In the genomic region with DNA sequence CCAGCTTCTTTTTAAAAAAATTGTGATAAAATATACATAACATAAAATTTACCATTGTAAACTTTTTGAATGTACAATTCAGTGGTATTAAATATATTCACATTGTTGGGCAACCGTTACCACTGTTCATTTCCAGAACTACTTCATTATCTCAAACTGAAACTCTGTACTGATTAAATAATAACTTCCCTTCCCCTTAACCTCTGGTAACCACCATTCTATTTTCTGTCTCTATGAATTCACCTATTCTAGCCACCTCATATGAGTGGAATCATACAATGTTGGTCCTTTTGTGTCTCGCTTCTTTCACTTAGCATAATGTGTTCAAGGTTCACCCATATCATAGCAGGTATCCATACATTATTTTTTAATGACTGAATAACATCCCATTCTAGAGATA, we compare ENCODE assay signal across 23 cellular contexts. TPM values are rescaled to one million over a fixed set of nuclear protein-coding genes. Genes with fewer than 3 reads are reported as not detected.
DNase-seq lines count a peak whose midpoint lies in the region; ATAC-seq, FAIRE-seq and TF ChIP-seq lines count a peak whose summit lies in the region.
"Had no signal": no experiment of that assay in that cellular context is flagged by ENCODE, and none has a peak within 500 bp of the region (broad histone marks: within the 10 kb centered on the region; RNA-seq: fewer than 3 reads in every experiment).

No MANE protein-coding gene starts in this region.

- no peaks in the 10 kb centered on the region for H3K27me3 ChIP-seq in brain microvascular endothelial cell (replicated peaks)
- H3K27me3 ChIP-seq: BE2C had no signal

- no peaks in the 10 kb centered on the region for H3K36me3 ChIP-seq in brain microvascular endothelial cell (replicated peaks)
- H3K36me3 ChIP-seq: BE2C had no signal

- no peak overlapping the region for H3K4me2 ChIP-seq in A549

- ATAC-seq in A549, result no peak
- peak; percentile 65 for ATAC-seq in GM19395 (IDR thresholded peaks at IDR 0.05; ENCODE audit: unreplicated experiment)
- peak; percentile 83 for ATAC-seq in HG02759 (IDR thresholded peaks at IDR 0.05; ENCODE audit: unreplicated experiment)
- ATAC-seq in HG03460 (IDR thresholded peaks at IDR 0.05; ENCODE audit: unreplicated experiment), result peak; percentile 54
- ATAC-seq: Panc1 had no signal

- H3K27ac ChIP-seq in A549 (no peak overlapping the region), brain microvascular endothelial cell (no peak overlapping the region)
- H3K27ac ChIP-seq: 22Rv1 had no signal

- H3K4me3 ChIP-seq in A549 (no peak overlapping the region), brain microvascular endothelial cell (ENCODE audit: low read depth, low read length) (no peak overlapping the region)

- FAIRE-seq in A549 (lab: Jason Lieb, UNC) (peak; percentile 78), D721Med (lab: Jason Lieb, UNC) (no peak)

- no peak for TF ChIP-seq EP300 in A549 (IDR thresholded peaks at IDR 0.05)

- H3K4me1 ChIP-seq in A549, result no peaks in the 10 kb centered on the region
- H3K4me1 ChIP-seq: BE2C had no signal

- in situ Hi-C loops in brain microvascular endothelial cell (cut with HindIII; ENCODE audit: low pct_ligation_motif_present, low sequenced_read_pairs), result no loop called here

- CTCF ChIA-PET in A549 (lab: Yijun Ruan, JAX), result interaction anchor here (1.2 kb wide), 1 partner anchor 102 kb away, joined by 3 read pairs; no protein-coding TSS in a partner anchor

- no peak for TF ChIP-seq POLR2A in A549 (IDR thresholded peaks at IDR 0.05; ENCODE audit: low read length)

- no peak for DNase-seq in A549 (ENCODE audit: low read depth in 1 of 2, low spot score in 1 of 2)
- DNase-seq in brain microvascular endothelial cell, result no peak
- no peak for DNase-seq in D721Med (ENCODE audit: insufficient read length, low spot score)
- no peak for DNase-seq in T-helper 2 cell
- no peak for DNase-seq in MV-4-11 (lab: John Stamatoyannopoulos, UW)
- DNase-seq: BE2C; Calu3; CD4-positive, alpha-beta memory T cell; DMS79; Kasumi-1; MM.1S; NCI-H1105; NCI-H1694 treated with DMSO at 0.1 percent for 48 hours; NCI-H2107; NCI-H226; NCI-H524 treated with DMSO at 0.1 percent for 48 hours; T-helper 9 cell had no signal

- TF ChIP-seq RAD21 in A549 (conservative IDR thresholded peaks at IDR 0.05 in 1 of 2, IDR thresholded peaks at IDR 0.05 in 1 of 2), result no peak

- WGBS in A549 (ENCODE audit: missing lambda C conversion rate), result 4% methylated on average over 2 of the region's 2 CpGs

- POLR2A ChIA-PET in A549 (lab: Yijun Ruan, JAX), result no interaction called here

- TF ChIP-seq CTCF in A549 (IDR thresholded peaks at IDR 0.05) (no peak), brain microvascular endothelial cell (IDR thresholded peaks at IDR 0.05; ENCODE audit: low read depth, low read length, missing control alignments) (no peak), D721Med (IDR thresholded peaks at IDR 0.05; ENCODE audit: insufficient read depth, missing control alignments) (no peak)

- H3K9me3 ChIP-seq in A549, result no peaks in the 10 kb centered on the region
- H3K9me3 ChIP-seq: BE2C had no signal

TF ChIP-seq in A549, 52 proteins besides CTCF, POLR2A, EP300 and RAD21:
- no peak for TF ChIP-seq TP53 (CRISPR knock-in tag; IDR thresholded peaks at IDR 0.05)
- no peak for TF ChIP-seq RNF2 (IDR thresholded peaks at IDR 0.05; ENCODE audit: borderline replicate concordance, low read depth)
- TF ChIP-seq RARB (CRISPR knock-in tag; IDR thresholded peaks at IDR 0.05), result no peak
- TF ChIP-seq GATA3 (IDR thresholded peaks at IDR 0.05; ENCODE audit: borderline replicate concordance), result no peak
- no peak for TF ChIP-seq CBX8 (IDR thresholded peaks at IDR 0.05)
- no peak for TF ChIP-seq HOXB5 (CRISPR knock-in tag; IDR thresholded peaks at IDR 0.05)
- no peak for TF ChIP-seq POLR2AphosphoS2 (conservative IDR thresholded peaks at IDR 0.05; ENCODE audit: low read length)
- no peak for TF ChIP-seq RCOR1 (IDR thresholded peaks at IDR 0.05; ENCODE audit: low read depth, low read length)
- TF ChIP-seq HEYL (CRISPR knock-in tag; IDR thresholded peaks at IDR 0.05), result no peak
- TF ChIP-seq EHF (CRISPR knock-in tag; IDR thresholded peaks at IDR 0.05), result no peak

RNA-seq across cellular contexts. Expression of a gene that starts 8.3 kb away (rescaled TPM):
- polyA plus RNA-seq in A549 (2011; rRNA removed) (0.04 TPM in 1 of 2 replicates, not detected in the other), A549 (2017; fragmentation: RNase III; extraction: RNeasy Plus Mini Kit Qiagen cat#74134 plus additional on column Dnase treatment) (not detected in 3 replicates)
- 0.01 and 0.04 TPM in 2 replicates for polyA plus RNA-seq in A549 (2012; cell fraction: cytosol; rRNA removed)
- polyA plus RNA-seq in A549 (2012; cell fraction: nucleus; rRNA removed), result 0.10 TPM in 1 of 2 replicates, not detected in the other
- polyA minus RNA-seq in A549 (2011; rRNA and poly(A)+ RNA removed), result not detected in 2 replicates
- polyA plus RNA-seq: CD4-positive, alpha-beta memory T cell; IgD-negative memory B cell had no signal

Comparison
In these comparisons a context has a peak if more than half of its experiments do, and no peak if none do; other contexts are left out.
1. ATAC-seq: peak in GM19395 (single experiment), HG02759 (single experiment) and HG03460 (single experiment); none in A549 (0 of 2).